ENCODE assay signal across 8 cellular contexts in genomic region chr19:34253711-34254551, GRCh38. TPM values are rescaled to one million over a fixed set of nuclear protein-coding genes. Genes with fewer than 3 reads are reported as not detected.
A peak's percentile ranks its signal among the peaks of the same experiment; 100 is the strongest.
DNase-seq lines count a peak whose midpoint lies in the region; ATAC-seq and TF ChIP-seq lines count a peak whose summit lies in the region.

No MANE protein-coding gene starts in this region.

- peak overlapping the region; percentile 68 for H3K4me2 ChIP-seq in MM.1S (ENCODE audit: low read depth, low read length)

- no peaks in the 10 kb centered on the region for H3K9me3 ChIP-seq in MM.1S (replicated peaks; ENCODE audit: insufficient read depth, low read length)
- H3K9me3 ChIP-seq in mucosa of rectum (ENCODE audit: control insufficient read depth in 2 of 2, low read length in 2 of 2): no peaks in the 10 kb centered on the region
- H3K9me3 ChIP-seq in testis: no peaks in the 10 kb centered on the region

- WGBS in testis, 2 donors: 23 to 25% methylated on average over 23 to 27 of the region's 47 CpGs

- H3K4me3 Mint-ChIP-seq in activated CD4-positive, alpha-beta memory T cell treated with anti-CD3 and anti-CD28 coated beads for 36 hours: peak overlapping the region; percentile 89

- DNase-seq in DMS153 treated with DMSO at 0.1 percent for 48 hours (lab: John Stamatoyannopoulos, UW; ENCODE audit: unreplicated experiment) (peak; percentile 44), DMS153 (lab: John Stamatoyannopoulos, UW) (no peak), MM.1S (no peak), epithelial cell of esophagus (ENCODE audit: low read depth) (peak; percentile 67), testis (no peak)
- peak; percentile 90 for DNase-seq in activated CD4-positive, alpha-beta memory T cell treated with anti-CD3 and anti-CD28 coated beads for 36 hours

- peak overlapping the region; percentile 70 for H3K4me3 ChIP-seq in MM.1S (ENCODE audit: low read length)
- peak overlapping the region; percentile 73 for H3K4me3 ChIP-seq in epithelial cell of esophagus (ENCODE audit: low read length)
- H3K4me3 ChIP-seq in mucosa of rectum (ENCODE audit: low read length in 2 of 2): peak overlapping the region; percentile 73 to 89
- H3K4me3 ChIP-seq in testis: peak overlapping the region; percentile 92 to 98

- H3K27me3 Mint-ChIP-seq in activated CD4-positive, alpha-beta memory T cell treated with anti-CD3 and anti-CD28 coated beads for 36 hours: no peaks in the 10 kb centered on the region

- POLR2A ChIA-PET in activated CD4-positive, alpha-beta memory T cell treated with anti-CD3 and anti-CD28 coated beads for 36 hours (lab: Charles Lee): interaction anchor here (0.6 kb wide), 1 partner anchor 10 kb away, joined by 6 read pairs; no protein-coding TSS in a partner anchor

- peak overlapping the region; percentile 93 for H2AFZ ChIP-seq in MM.1S (ENCODE audit: low read length)

- H3K4me1 Mint-ChIP-seq in activated CD4-positive, alpha-beta memory T cell treated with anti-CD3 and anti-CD28 coated beads for 36 hours (ENCODE audit: low read depth): peaks cover 27% of the 10 kb centered on the region

- H4K20me1 ChIP-seq in MM.1S (ENCODE audit: insufficient read depth, low read length): no peaks in the 10 kb centered on the region

- intact Hi-C loops in activated CD4-positive, alpha-beta memory T cell treated with anti-CD3 and anti-CD28 coated beads for 36 hours (cut with micrococcal nuclease): loop anchor here (1.0 to 2.0 kb wide), 2 partner anchors 16 to 83 kb away; no protein-coding TSS in a partner anchor
- intact Hi-C loops in testis (cut with DNase I; ENCODE audit: low total_unique reads): no loop called here

- H3K9me3 Mint-ChIP-seq in activated CD4-positive, alpha-beta memory T cell treated with anti-CD3 and anti-CD28 coated beads for 36 hours: no peaks in the 10 kb centered on the region

- H3K9ac ChIP-seq in MM.1S (ENCODE audit: low read length) (peak overlapping the region; percentile 88), mucosa of rectum (ENCODE audit: low read depth in 1 of 2, low read length in 2 of 2) (peak overlapping the region; percentile 73 to 95)

- TF ChIP-seq POLR2A in testis (IDR thresholded peaks at IDR 0.05): peak; percentile 55

- CTCF ChIA-PET in activated CD4-positive, alpha-beta memory T cell treated with anti-CD3 and anti-CD28 coated beads for 36 hours (lab: Charles Lee): no interaction called here

- no peaks in the 10 kb centered on the region for H3K36me3 ChIP-seq in MM.1S (replicated peaks; ENCODE audit: insufficient read depth, low read length)
- no peaks in the 10 kb centered on the region for H3K36me3 ChIP-seq in mucosa of rectum (ENCODE audit: control insufficient read depth in 2 of 2, insufficient read depth in 2 of 2, low read length in 2 of 2)
- H3K36me3 ChIP-seq in testis (ENCODE audit: low read depth, missing control alignments): no peaks in the 10 kb centered on the region

- H3K27me3 ChIP-seq in MM.1S (replicated peaks; ENCODE audit: insufficient read depth, low read length) (no peaks in the 10 kb centered on the region), mucosa of rectum (ENCODE audit: control insufficient read depth in 2 of 2, insufficient read depth in 2 of 2, low read length in 2 of 2) (no peaks in the 10 kb centered on the region), testis (no peaks in the 10 kb centered on the region)

- H3K4me1 ChIP-seq in MM.1S (ENCODE audit: low read length): no peaks in the 10 kb centered on the region; the same call in 1 of the 2 replicates
- H3K4me1 ChIP-seq in mucosa of rectum (ENCODE audit: control insufficient read depth in 2 of 2, insufficient read depth in 2 of 2, low read length in 2 of 2): peaks cover 6 to 12% of the 10 kb centered on the region in 2 donors
- H3K4me1 ChIP-seq in testis: peaks cover 5% of the 10 kb centered on the region

- ATAC-seq in GM21737 (IDR thresholded peaks at IDR 0.05; ENCODE audit: unreplicated experiment): peak; percentile 83

- H3F3A ChIP-seq in MM.1S (ENCODE audit: insufficient read depth, low read length): no peaks in the 10 kb centered on the region

- H3K27ac ChIP-seq in MM.1S (ENCODE audit: low read length) (peak overlapping the region; percentile 28; the same call in 1 of the 2 replicates), mucosa of rectum (ENCODE audit: low read depth in 2 of 2, low read length in 2 of 2) (peak overlapping the region; percentile 90), testis (peak overlapping the region; percentile 94 to 96)

- peaks cover 26% of the 10 kb centered on the region for H3K79me2 ChIP-seq in MM.1S (ENCODE audit: low read length)

- H3K36me3 Mint-ChIP-seq in activated CD4-positive, alpha-beta memory T cell treated with anti-CD3 and anti-CD28 coated beads for 36 hours: peaks cover 1% of the 10 kb centered on the region

- no peak for TF ChIP-seq CTCF in MM.1S (IDR thresholded peaks at IDR 0.05; ENCODE audit: low read length)
- no peak for TF ChIP-seq CTCF in epithelial cell of esophagus (IDR thresholded peaks at IDR 0.05; ENCODE audit: insufficient read depth, low read depth, low read length, missing control alignments)
- TF ChIP-seq CTCF in testis (IDR thresholded peaks at IDR 0.05): no peak

- H3K27ac Mint-ChIP-seq in activated CD4-positive, alpha-beta memory T cell treated with anti-CD3 and anti-CD28 coated beads for 36 hours: peak overlapping the region; percentile 86

- H3K9me2 ChIP-seq in MM.1S (replicated peaks; ENCODE audit: insufficient read depth, low read length): no peaks in the 10 kb centered on the region

RNA-seq across cellular contexts. Expression of gene GARRE1, which starts 0.4 kb away (rescaled TPM):
- 10 to 100 TPM; 11.7 to 11.9 TPM for total RNA-seq in activated CD4-positive, alpha-beta memory T cell treated with anti-CD3 and anti-CD28 coated beads for 36 hours
- total RNA-seq in testis: 10 to 100 TPM; 33.7 to 38.4 TPM
- polyA plus RNA-seq in testis (ENCODE audit: insufficient read depth, low read depth, low replicate concordance): 21.1 TPM

Comparison
In these comparisons a context has a peak if more than half of its experiments do, and no peak if none do; other contexts are left out.
1. DNase-seq: peak in DMS153 treated with DMSO at 0.1 percent for 48 hours (single experiment), activated CD4-positive, alpha-beta memory T cell treated with anti-CD3 and anti-CD28 coated beads for 36 hours (single experiment) and epithelial cell of esophagus (single experiment); none in DMS153 (single experiment), MM.1S (single experiment) and testis (single experiment).
2. H3K27ac ChIP-seq: peak in every context shown above with its lines; median percentile 95 in testis; 90 in mucosa of rectum; 28 in MM.1S.
3. Peak in every context shown above with its lines, with median percentiles within 50 percentile points of each other: H3K4me3 ChIP-seq.